In genomic region chr1:224004552-224005315, GRCh38 we compare ENCODE assay signal across 7 cellular contexts.
DNase-seq lines count a peak whose midpoint lies in the region; ATAC-seq, FAIRE-seq and TF ChIP-seq lines count a peak whose summit lies in the region.
"Not testable (repeated sequence)": the region's sequence is repeated elsewhere in the genome, so short reads cannot be mapped to it uniquely, and the experiment has no call there.

No MANE protein-coding gene starts in this region.

- not testable (repeated sequence) for H3K27me3 ChIP-seq in DOHH2 (ENCODE audit: control insufficient read depth, low read length); OCI-LY3 (ENCODE audit: low read depth, low read length); astrocyte (ENCODE audit: insufficient read depth, low read length)

- H2AFZ ChIP-seq in OCI-LY3 (ENCODE audit: low read depth, low read length); astrocyte (ENCODE audit: low read depth, low read length): not testable (repeated sequence)

- H3K9ac ChIP-seq in OCI-LY3 (ENCODE audit: low read length); astrocyte (ENCODE audit: low read length): not testable (repeated sequence)

- not testable (repeated sequence) for FAIRE-seq in astrocyte (lab: Jason Lieb, UNC)

- H4K20me1 ChIP-seq in DOHH2 (ENCODE audit: control insufficient read depth, insufficient read depth, low read depth, low read length); OCI-LY3 (ENCODE audit: insufficient read depth, low read length); astrocyte (ENCODE audit: insufficient read depth, low read length): not testable (repeated sequence)

- H3K36me3 ChIP-seq in DOHH2 (ENCODE audit: control insufficient read depth, low read length); OCI-LY3 (replicated peaks; ENCODE audit: low read depth, low read length); astrocyte (ENCODE audit: insufficient read depth, low read length): not testable (repeated sequence)

- not testable (repeated sequence) for H3K27ac Mint-ChIP-seq in activated CD4-positive, alpha-beta T cell treated with anti-CD3 and anti-CD28 coated beads for 36 hours; astrocyte (ENCODE audit: unreplicated experiment); progenitor cell of endocrine pancreas

- CTCF ChIA-PET in activated CD4-positive, alpha-beta T cell treated with anti-CD3 and anti-CD28 coated beads for 36 hours (lab: Charles Lee): not testable (repeated sequence)

- not testable (repeated sequence) for H3K4me2 ChIP-seq in DOHH2 (ENCODE audit: low read length); OCI-LY3 (ENCODE audit: low read length); astrocyte (ENCODE audit: low read length)

- TF ChIP-seq CTCF in DOHH2 (IDR thresholded peaks at IDR 0.05; ENCODE audit: low read depth, low read length, poor library complexity, severe bottlenecking) (peak; percentile 48), OCI-LY3 (IDR thresholded peaks at IDR 0.05; ENCODE audit: low read depth, low read length) (0 out of 2 replicates have a peak, but pooled peaks have one; percentile 15), astrocyte (IDR thresholded peaks at IDR 0.05; ENCODE audit: insufficient read depth, low read depth, low read length) (peak; percentile 42), progenitor cell of endocrine pancreas (IDR thresholded peaks at IDR 0.05; ENCODE audit: unreplicated experiment) (peak; percentile 45)

- not testable (repeated sequence) for H3K4me3 ChIP-seq in DOHH2 (ENCODE audit: low read length); OCI-LY3 (ENCODE audit: low read length); astrocyte (ENCODE audit: insufficient read depth, low read depth, low read length)

- H3K79me2 ChIP-seq in DOHH2 (ENCODE audit: control insufficient read depth, low read length); OCI-LY3 (ENCODE audit: low read length); astrocyte (ENCODE audit: insufficient read depth, low read length): not testable (repeated sequence)

- DNase-seq in KBM-7 (peak; percentile 67), glomerular visceral epithelial cell (ENCODE audit: extremely low spot score) (peak; percentile 44)
- DNase-seq in activated CD4-positive, alpha-beta T cell treated with anti-CD3 and anti-CD28 coated beads for 36 hours: peak; percentile 61
- DNase-seq in astrocyte (ENCODE audit: low read depth); progenitor cell of endocrine pancreas (ENCODE audit: low spot score, unreplicated experiment): not testable (repeated sequence)

- peaks cover 27% of the 10 kb centered on the region for H3K36me3 Mint-ChIP-seq in activated CD4-positive, alpha-beta T cell treated with anti-CD3 and anti-CD28 coated beads for 36 hours (ENCODE audit: low read depth)
- H3K36me3 Mint-ChIP-seq in astrocyte (ENCODE audit: low read depth, unreplicated experiment) (peaks cover 26% of the 10 kb centered on the region), progenitor cell of endocrine pancreas (ENCODE audit: insufficient read depth) (peaks cover 29% of the 10 kb centered on the region)

- intact Hi-C loops in activated CD4-positive, alpha-beta T cell treated with anti-CD3 and anti-CD28 coated beads for 36 hours (cut with DNase I, micrococcal nuclease): not testable (repeated sequence)

- not testable (repeated sequence) for H3K9me2 ChIP-seq in DOHH2 (replicated peaks; ENCODE audit: control insufficient read depth, low read length)

- not testable (repeated sequence) for ATAC-seq in activated CD4-positive, alpha-beta T cell treated with anti-CD3 and anti-CD28 coated beads for 36 hours

- not testable (repeated sequence) for H3K4me1 Mint-ChIP-seq in activated CD4-positive, alpha-beta T cell treated with anti-CD3 and anti-CD28 coated beads for 36 hours; astrocyte (ENCODE audit: low read depth, unreplicated experiment); progenitor cell of endocrine pancreas (ENCODE audit: low read depth)

- not testable (repeated sequence) for H3K4me3 Mint-ChIP-seq in activated CD4-positive, alpha-beta T cell treated with anti-CD3 and anti-CD28 coated beads for 36 hours; astrocyte (ENCODE audit: unreplicated experiment); progenitor cell of endocrine pancreas (ENCODE audit: low read depth)

- not testable (repeated sequence) for H3K4me1 ChIP-seq in DOHH2 (ENCODE audit: control insufficient read depth, low read length); OCI-LY3 (ENCODE audit: low read length); astrocyte (ENCODE audit: insufficient read depth, low read length)

- H3F3A ChIP-seq in DOHH2 (ENCODE audit: control insufficient read depth, insufficient read depth): not testable (repeated sequence)

- POLR2A ChIA-PET in activated CD4-positive, alpha-beta T cell treated with anti-CD3 and anti-CD28 coated beads for 36 hours (lab: Charles Lee): not testable (repeated sequence)

- H3K9me3 ChIP-seq in DOHH2 (ENCODE audit: control insufficient read depth, insufficient read depth, low read length); OCI-LY3 (ENCODE audit: insufficient read depth, low read length); astrocyte (ENCODE audit: insufficient read depth, low read depth, low read length): not testable (repeated sequence)

- in situ Hi-C loops in KBM-7 (cut with MboI; ENCODE audit: low pct_unique_long_range_greater_than_20kb, low sequenced_read_pairs): not testable (repeated sequence)

- not testable (repeated sequence) for H3K27ac ChIP-seq in DOHH2 (ENCODE audit: low read depth, low read length); OCI-LY3 (ENCODE audit: low read length); astrocyte (ENCODE audit: low read depth, low read length)

- not testable (repeated sequence) for H3K9me3 Mint-ChIP-seq in activated CD4-positive, alpha-beta T cell treated with anti-CD3 and anti-CD28 coated beads for 36 hours (ENCODE audit: low read depth); astrocyte (ENCODE audit: unreplicated experiment)
- peaks cover 17% of the 10 kb centered on the region for H3K9me3 Mint-ChIP-seq in progenitor cell of endocrine pancreas (ENCODE audit: low read depth)

- H3K27me3 Mint-ChIP-seq in activated CD4-positive, alpha-beta T cell treated with anti-CD3 and anti-CD28 coated beads for 36 hours; astrocyte (ENCODE audit: low read depth, unreplicated experiment); progenitor cell of endocrine pancreas: not testable (repeated sequence)
